Comparison of ENCODE assay signal across 9 cellular contexts in the genomic region with DNA sequence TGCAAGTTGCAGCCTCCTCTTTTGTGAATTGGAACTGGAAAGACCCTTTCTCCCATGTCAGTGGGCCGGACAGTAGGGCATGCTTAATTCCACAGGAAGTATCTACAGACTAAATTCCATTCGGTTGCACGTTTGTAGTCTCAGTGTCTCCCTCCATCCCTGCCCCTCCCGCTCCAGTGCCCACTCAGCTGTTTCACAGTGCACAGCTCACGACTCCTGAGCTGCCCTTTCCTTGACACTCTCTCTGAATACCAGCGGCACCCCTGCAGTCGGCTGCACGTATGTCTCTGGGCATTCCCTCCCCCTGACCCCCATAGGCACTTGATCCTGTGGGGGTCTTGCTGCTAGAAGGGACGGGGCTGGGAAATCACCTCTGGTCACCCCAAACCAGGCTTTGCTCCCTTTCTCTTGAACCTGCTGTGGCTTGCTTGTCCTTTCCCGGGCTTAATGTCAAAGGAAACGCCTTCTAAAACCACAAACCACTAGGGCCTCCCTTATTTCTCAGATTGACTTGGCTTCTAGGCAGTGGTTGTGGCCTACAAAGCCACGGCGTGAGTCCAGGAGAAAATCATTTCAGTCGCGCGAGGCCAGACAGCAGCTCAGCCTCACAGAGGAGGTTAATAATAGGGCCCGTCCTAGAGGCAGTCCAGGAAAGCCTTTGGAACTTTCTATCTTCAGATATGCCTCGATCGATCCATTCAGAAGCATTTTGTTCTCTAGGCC.
DNase-seq lines count a peak whose midpoint lies in the region; ATAC-seq and TF ChIP-seq lines count a peak whose summit lies in the region.
"Had no signal": no experiment of that assay in that cellular context is flagged by ENCODE, and none has a peak within 500 bp of the region (broad histone marks: within the 10 kb centered on the region; RNA-seq: fewer than 3 reads in every experiment).

No MANE protein-coding gene starts in this region.

- H3K36me3 Mint-ChIP-seq in stimulated activated effector memory CD8-positive, alpha-beta T cell treated with anti-CD3 and anti-CD28 coated beads, Interleukin-12 subunit alpha, Interleukin-12 subunit beta, amount 100 ng/mL, for 72 hours, result no peaks in the 10 kb centered on the region
- H3K36me3 Mint-ChIP-seq in endothelial cell (ENCODE audit: low read depth, unreplicated experiment), result no peaks in the 10 kb centered on the region

- H3K27me3 Mint-ChIP-seq in endothelial cell (ENCODE audit: unreplicated experiment), result no peaks in the 10 kb centered on the region

- no peak overlapping the region for H3K27ac Mint-ChIP-seq in stimulated activated effector memory CD8-positive, alpha-beta T cell treated with anti-CD3 and anti-CD28 coated beads, Interleukin-12 subunit alpha, Interleukin-12 subunit beta, amount 100 ng/mL, for 72 hours
- H3K27ac Mint-ChIP-seq in endothelial cell (ENCODE audit: unreplicated experiment), result no peak overlapping the region

- ATAC-seq in HG02798 (IDR thresholded peaks at IDR 0.05; ENCODE audit: poor library complexity, unreplicated experiment), result peak; percentile 76
- ATAC-seq in stimulated activated effector memory CD8-positive, alpha-beta T cell treated with anti-CD3 and anti-CD28 coated beads, Interleukin-12 subunit alpha, Interleukin-12 subunit beta, amount 100 ng/mL, for 72 hours, result peak; percentile 70

- no peaks in the 10 kb centered on the region for H3K4me1 Mint-ChIP-seq in stimulated activated effector memory CD8-positive, alpha-beta T cell treated with anti-CD3 and anti-CD28 coated beads, Interleukin-12 subunit alpha, Interleukin-12 subunit beta, amount 100 ng/mL, for 72 hours
- H3K4me1 Mint-ChIP-seq in endothelial cell (ENCODE audit: unreplicated experiment), result no peaks in the 10 kb centered on the region

- no peak overlapping the region for H3K4me3 Mint-ChIP-seq in stimulated activated effector memory CD8-positive, alpha-beta T cell treated with anti-CD3 and anti-CD28 coated beads, Interleukin-12 subunit alpha, Interleukin-12 subunit beta, amount 100 ng/mL, for 72 hours
- no peak overlapping the region for H3K4me3 Mint-ChIP-seq in endothelial cell (ENCODE audit: unreplicated experiment)

- TF ChIP-seq CTCF in endothelial cell (IDR thresholded peaks at IDR 0.05; ENCODE audit: unreplicated experiment), result no peak

- H3K9me3 Mint-ChIP-seq in stimulated activated effector memory CD8-positive, alpha-beta T cell treated with anti-CD3 and anti-CD28 coated beads, Interleukin-12 subunit alpha, Interleukin-12 subunit beta, amount 100 ng/mL, for 72 hours, result peaks cover 11% of the 10 kb centered on the region
- no peaks in the 10 kb centered on the region for H3K9me3 Mint-ChIP-seq in endothelial cell (ENCODE audit: unreplicated experiment)

- DNase-seq in activated T-cell treated with anti-CD3 and anti-CD28 coated beads for 48 hours (ENCODE audit: low read depth), result peak; percentile 3
- no peak for DNase-seq in activated T-cell treated with anti-CD3 and anti-CD28 coated beads, Interleukin-2, amount 50 U/mL, for 1 hour
- peak; percentile 50 to 53 for DNase-seq in NOMO-1 (lab: John Stamatoyannopoulos, UW; ENCODE audit: unreplicated experiment in 2 of 2)
- no peak for DNase-seq in stimulated activated effector memory CD8-positive, alpha-beta T cell treated with anti-CD3 and anti-CD28 coated beads, Interleukin-12 subunit alpha, Interleukin-12 subunit beta, amount 100 ng/mL, for 72 hours (ENCODE audit: low spot score in 2 of 2)
- DNase-seq in GM19240 (ENCODE audit: insufficient read length, low spot score), result no peak
- DNase-seq in dedifferentiated amniotic fluid mesenchymal stem cell (ENCODE audit: extremely low spot score), result no peak
- no peak for DNase-seq in endothelial cell (ENCODE audit: low spot score)
- DNase-seq: NCI-H510A had no signal

Comparison
In these comparisons a context has a peak if more than half of its experiments do, and no peak if none do; other contexts are left out.
1. DNase-seq: peak in activated T-cell treated with anti-CD3 and anti-CD28 coated beads for 48 hours (single experiment) and NOMO-1 (2 of 2); none in activated T-cell treated with anti-CD3 and anti-CD28 coated beads, Interleukin-2, amount 50 U/mL, for 1 hour (single experiment), stimulated activated effector memory CD8-positive, alpha-beta T cell treated with anti-CD3 and anti-CD28 coated beads, Interleukin-12 subunit alpha, Interleukin-12 subunit beta, amount 100 ng/mL, for 72 hours (0 of 2), GM19240 (single experiment), dedifferentiated amniotic fluid mesenchymal stem cell (single experiment) and endothelial cell (single experiment).